ENCODE assay signal across 19 cellular contexts in genomic region chr18:51498085-51498855, GRCh38.
"Had no signal": no experiment of that assay in that cellular context is flagged by ENCODE, and none has a peak within 500 bp of the region (broad histone marks: within the 10 kb centered on the region; RNA-seq: fewer than 3 reads in every experiment).

No MANE protein-coding gene starts in this region.

- H3K36me3 ChIP-seq: colonic mucosa, left lung, prostate gland, spleen, tibial artery, upper lobe of left lung, uterus had no signal

- H3K4me3 ChIP-seq: colonic mucosa, left lung, prostate gland, spleen, tibial artery, upper lobe of left lung, uterus had no signal

- H3K4me1 ChIP-seq: colonic mucosa, left lung, parathyroid adenoma, prostate gland, spleen, tibial artery, upper lobe of left lung, uterus had no signal

- H3K27ac ChIP-seq: colonic mucosa, left lung, parathyroid adenoma, prostate gland, spleen, tibial artery, upper lobe of left lung, uterus had no signal

- H3K27me3 ChIP-seq: colonic mucosa, left lung, spleen, tibial artery, upper lobe of left lung, uterus had no signal

- H3K9me3 ChIP-seq: colonic mucosa, left lung, prostate gland, spleen, tibial artery, upper lobe of left lung, uterus had no signal

- ATAC-seq: left lung; naive thymus-derived CD4-positive, alpha-beta T cell; sciatic nerve; stimulated activated memory B cell treated with anti-CD40 and anti-IgM and Interleukin-4, amounts not matched to agents 10 μg/mL and 1 μg/mL and 100 μg/mL, for 72 hours had no signal

- DNase-seq: colonic mucosa; dermis blood vessel endothelial cell; erythroblast; foreskin melanocyte; islet precursor cell; left lung; naive thymus-derived CD4-positive, alpha-beta T cell; nephron progenitor cell; spleen; stimulated activated CD4-positive, alpha-beta T cell treated with anti-CD3 and anti-CD28 coated beads, Interleukin-15, amount 100 ng/mL, for 24 hours; stimulated activated CD4-positive, alpha-beta T cell treated with anti-CD3 and anti-CD28 coated beads, Interleukin-1b, Interleukin-23, amount 100 ng/mL, for 48 hours; stimulated activated CD4-positive, alpha-beta T cell treated with anti-CD3 and anti-CD28 coated beads, Interleukin-4, amount 100 ng/mL, for 24 hours; tibial artery; upper lobe of left lung; uterus had no signal
